ENCODE assay signal across 25 cellular contexts in genomic region chrX:2346158-2346557, GRCh38.
"Had no signal": no experiment of that assay in that cellular context is flagged by ENCODE, and none has a peak within 500 bp of the region (broad histone marks: within the 10 kb centered on the region; RNA-seq: fewer than 3 reads in every experiment).

No MANE protein-coding gene starts in this region.

- H3K27me3 ChIP-seq: colonic mucosa, esophagus squamous epithelium, gastrocnemius medialis, heart right ventricle, left lung had no signal

- H3K4me1 Mint-ChIP-seq: mesothelial cell of epicardium had no signal

- H3K27me3 Mint-ChIP-seq: dendritic cell treated with granulocyte-macrophage colony-stimulating factor and Interleukin-4, amounts not matched to agents 40 ng/mL and 50 ng/mL, for 4 days; effector memory CD8-positive, alpha-beta T cell had no signal

- DNase-seq: cerebellar nuclear complex; colonic mucosa; cortex of kidney; effector CD8-positive, alpha-beta T cell; effector memory CD8-positive, alpha-beta T cell; endodermal cell; erythroblast; esophagus squamous epithelium; foreskin fibroblast; foreskin melanocyte; glutamatergic neuron; head of caudate nucleus; heart right ventricle; hippocampal formation; left cardiac atrium; left lung; left ventricle myocardium superior; lower lobe of right lung; mesenchymal stem cell; mucosa of descending colon had no signal

- H3K27ac Mint-ChIP-seq: dendritic cell treated with granulocyte-macrophage colony-stimulating factor and Interleukin-4, amounts not matched to agents 40 ng/mL and 50 ng/mL, for 4 days; effector memory CD8-positive, alpha-beta T cell; endodermal cell; mesothelial cell of epicardium had no signal

- H3K27ac ChIP-seq: colonic mucosa, epithelial cell of prostate, esophagus squamous epithelium, heart right ventricle, left lung, lower lobe of right lung had no signal

- H3K9me3 Mint-ChIP-seq: dendritic cell treated with granulocyte-macrophage colony-stimulating factor and Interleukin-4, amounts not matched to agents 40 ng/mL and 50 ng/mL, for 4 days had no signal

- H3K4me1 ChIP-seq: colonic mucosa, esophagus squamous epithelium, left lung, lower lobe of right lung had no signal

- H3K4me3 ChIP-seq: colonic mucosa, esophagus squamous epithelium, gastrocnemius medialis, heart right ventricle, left lung, lower lobe of right lung, mucosa of descending colon had no signal

- H3K9me3 ChIP-seq: colonic mucosa, esophagus squamous epithelium, gastrocnemius medialis, lower lobe of right lung had no signal

- ATAC-seq: effector memory CD8-positive, alpha-beta T cell; esophagus mucosa; gastrocnemius medialis; heart right ventricle; left cardiac atrium; left lung; left ventricle myocardium superior; lower lobe of right lung; mucosa of descending colon had no signal

- H3K4me3 Mint-ChIP-seq: dendritic cell treated with granulocyte-macrophage colony-stimulating factor and Interleukin-4, amounts not matched to agents 40 ng/mL and 50 ng/mL, for 4 days; effector memory CD8-positive, alpha-beta T cell; endodermal cell; mesothelial cell of epicardium had no signal

- H3K36me3 ChIP-seq: colonic mucosa, gastrocnemius medialis, lower lobe of right lung had no signal
